ENCODE assay signal across 1 cellular context in genomic region chr6:37239950-37240713, GRCh38.
TF ChIP-seq lines count a peak whose summit lies in the region.

No MANE protein-coding gene starts in this region.

TF ChIP-seq in GM12878, 131 proteins besides CTCF, POLR2A, EP300 and RAD21 (continued from another document and continues in another):
- no peak for TF ChIP-seq TCF7 (IDR thresholded peaks at IDR 0.05; ENCODE audit: borderline replicate concordance)
- TF ChIP-seq NFIC (IDR thresholded peaks at IDR 0.05; ENCODE audit: low read depth, low read length) = peak; percentile 89
- TF ChIP-seq CEBPZ (IDR thresholded peaks at IDR 0.05; ENCODE audit: low read depth, low read length) = no peak
- TF ChIP-seq MEF2B (IDR thresholded peaks at IDR 0.05; ENCODE audit: partially characterized antibody, poor library complexity, severe bottlenecking) = no peak
- TF ChIP-seq KLF5 (IDR thresholded peaks at IDR 0.05; ENCODE audit: partially characterized antibody) = no peak
- peak; percentile 92 for TF ChIP-seq NR2F1 (conservative IDR thresholded peaks at IDR 0.05)
- TF ChIP-seq RBBP5 (conservative IDR thresholded peaks at IDR 0.05) = no peak
- TF ChIP-seq MYC (IDR thresholded peaks at IDR 0.05; ENCODE audit: insufficient read depth, insufficient read length, insufficient replicate concordance, low read length, severe bottlenecking) = no peak
- no peak for TF ChIP-seq USF2 (IDR thresholded peaks at IDR 0.05; ENCODE audit: borderline replicate concordance, low read depth, low read length)
- no peak for TF ChIP-seq STAT3 (IDR thresholded peaks at IDR 0.05; ENCODE audit: low read depth, low read length)
- peak in 1 of 2 experiments; percentile 58; a peak in 1 of 4 replicates for TF ChIP-seq ETV6 (conservative IDR thresholded peaks at IDR 0.05 in 1 of 2, IDR thresholded peaks at IDR 0.05 in 1 of 2; ENCODE audit: borderline replicate concordance in 1 of 2, low read depth in 1 of 2)
- peak; percentile 76; the same call in 1 of the 2 replicates for TF ChIP-seq DPF2 (IDR thresholded peaks at IDR 0.05)
- TF ChIP-seq E2F8 (IDR thresholded peaks at IDR 0.05; ENCODE audit: low read depth, partially characterized antibody) = no peak
- no peak for TF ChIP-seq BMI1 (IDR thresholded peaks at IDR 0.05; ENCODE audit: borderline replicate concordance)
- TF ChIP-seq ZBTB4 (CRISPR knock-in tag; IDR thresholded peaks at IDR 0.05) = no peak
- TF ChIP-seq SMAD5 (IDR thresholded peaks at IDR 0.05; ENCODE audit: low read depth) = no peak
- peak; percentile 88 for TF ChIP-seq CREB1 (IDR thresholded peaks at IDR 0.05; ENCODE audit: low read depth)
- no peak for TF ChIP-seq ESRRA (IDR thresholded peaks at IDR 0.05; ENCODE audit: low read length)
- TF ChIP-seq ASH2L (IDR thresholded peaks at IDR 0.05; ENCODE audit: borderline replicate concordance, low read depth) = no peak
- TF ChIP-seq RAD51 (IDR thresholded peaks at IDR 0.05) = no peak
- TF ChIP-seq BCL3 (IDR thresholded peaks at IDR 0.05; ENCODE audit: borderline replicate concordance, insufficient read depth, low read depth, low read length, poor library complexity, severe bottlenecking) = peak; percentile 45
- TF ChIP-seq TCF12 (IDR thresholded peaks at IDR 0.05; ENCODE audit: low read depth, low read length) = 0 out of 2 replicates have a peak, but pooled peaks have one; percentile 13
- TF ChIP-seq SUZ12 (IDR thresholded peaks at IDR 0.05; ENCODE audit: unreplicated experiment) = no peak
- no peak for TF ChIP-seq CBX5 (IDR thresholded peaks at IDR 0.05; ENCODE audit: low read depth)
- no peak for TF ChIP-seq POLR2AphosphoS5 (IDR thresholded peaks at IDR 0.05; ENCODE audit: low read length)
- peak in 1 of 2 experiments; percentile 46; a peak in 1 of 3 replicates for TF ChIP-seq EGR1 (IDR thresholded peaks at IDR 0.05; ENCODE audit: borderline replicate concordance in 1 of 2, low read depth in 2 of 2, low read length in 2 of 2)
- TF ChIP-seq JUNB (IDR thresholded peaks at IDR 0.05) = peak; percentile 72
- TF ChIP-seq BCLAF1 (IDR thresholded peaks at IDR 0.05) = no peak
- TF ChIP-seq NKRF (conservative IDR thresholded peaks at IDR 0.05) = no peak
- TF ChIP-seq MYB (IDR thresholded peaks at IDR 0.05; ENCODE audit: borderline replicate concordance, low read depth, low read length) = no peak
- no peak for TF ChIP-seq ELK1 (IDR thresholded peaks at IDR 0.05; ENCODE audit: low read depth, low read length)
- no peak for TF ChIP-seq CHD4 (IDR thresholded peaks at IDR 0.05)
- peak; percentile 53 for TF ChIP-seq SKIL (IDR thresholded peaks at IDR 0.05; ENCODE audit: low read depth, poor library complexity, severe bottlenecking)
- no peak for TF ChIP-seq E2F4 (IDR thresholded peaks at IDR 0.05; ENCODE audit: low read depth, low read length)
- TF ChIP-seq IRF4 (IDR thresholded peaks at IDR 0.05; ENCODE audit: low read depth, low read length) = peak; percentile 63; the same call in 1 of the 2 replicates
- no peak for TF ChIP-seq SREBF1 (IDR thresholded peaks at IDR 0.05; ENCODE audit: low read length)
- TF ChIP-seq MEF2A (IDR thresholded peaks at IDR 0.05; ENCODE audit: insufficient read depth, low read depth, low read length) = no peak
- TF ChIP-seq BACH1 (IDR thresholded peaks at IDR 0.05; ENCODE audit: borderline replicate concordance) = no peak
